26 cellular contexts compared by ENCODE assay signal in genomic region chr11:46359936-46360335, GRCh38. TPM values are rescaled to one million over a fixed set of nuclear protein-coding genes. Genes with fewer than 3 reads are reported as not detected.
A peak's percentile ranks its signal among the peaks of the same experiment; 100 is the strongest.
DNase-seq lines count a peak whose midpoint lies in the region; ATAC-seq and TF ChIP-seq lines count a peak whose summit lies in the region.
"Had no signal": no experiment of that assay in that cellular context is flagged by ENCODE, and none has a peak within 500 bp of the region (broad histone marks: within the 10 kb centered on the region; RNA-seq: fewer than 3 reads in every experiment).

No MANE protein-coding gene starts in this region.

- H3K36me3 ChIP-seq in KOPT-K1 (ENCODE audit: insufficient read depth, low read length) (peaks cover 37% of the 10 kb centered on the region), psoas muscle (ENCODE audit: insufficient read depth in 1 of 2, low read depth in 1 of 2) (no peaks in the 10 kb centered on the region)
- H3K36me3 ChIP-seq: ascending aorta had no signal

- peak overlapping the region in 1 of 2 donors; percentile 92 for H3K4me3 Mint-ChIP-seq in activated T-cell treated with anti-CD3 and anti-CD28 coated beads, Interleukin-2, amount 50 U/mL, for 72 hours
- no peak overlapping the region for H3K4me3 Mint-ChIP-seq in dendritic cell treated with granulocyte-macrophage colony-stimulating factor and Interleukin-4, amounts not matched to agents 40 ng/mL and 50 ng/mL, for 4 days

- H3K36me3 Mint-ChIP-seq in activated T-cell treated with anti-CD3 and anti-CD28 coated beads, Interleukin-2, amount 50 U/mL, for 72 hours (ENCODE audit: insufficient read depth in 2 of 2): peaks cover 0 to 2% of the 10 kb centered on the region in 2 donors
- peaks cover 35% of the 10 kb centered on the region for H3K36me3 Mint-ChIP-seq in dendritic cell treated with granulocyte-macrophage colony-stimulating factor and Interleukin-4, amounts not matched to agents 40 ng/mL and 50 ng/mL, for 4 days (ENCODE audit: low read depth)
- H3K36me3 Mint-ChIP-seq: activated naive CD4-positive, alpha-beta T cell treated with anti-CD3 and anti-CD28 coated beads, Interleukin-2, amount 50 U/mL, for 72 hours had no signal

- peak overlapping the region; percentile 100 for H3K27ac ChIP-seq in KOPT-K1 (ENCODE audit: low read depth, low read length, poor library complexity, severe bottlenecking)
- peak overlapping the region; percentile 98 for H3K27ac ChIP-seq in psoas muscle
- H3K27ac ChIP-seq in substantia nigra (ENCODE audit: low read depth, low read length, poor library complexity, severe bottlenecking): no peak overlapping the region
- H3K27ac ChIP-seq: A549 had no signal

- H3K27me3 ChIP-seq in psoas muscle (ENCODE audit: insufficient read depth in 3 of 3, low read length in 2 of 3): no peaks in the 10 kb centered on the region
- H3K27me3 ChIP-seq: ascending aorta, spleen, testis had no signal

- H3K27ac Mint-ChIP-seq in activated T-cell treated with anti-CD3 and anti-CD28 coated beads, Interleukin-2, amount 50 U/mL, for 72 hours: peak overlapping the region; percentile 63
- peak overlapping the region; percentile 91 for H3K27ac Mint-ChIP-seq in dendritic cell treated with granulocyte-macrophage colony-stimulating factor and Interleukin-4, amounts not matched to agents 40 ng/mL and 50 ng/mL, for 4 days

- H3K4me3 ChIP-seq in psoas muscle: no peak overlapping the region
- H3K4me3 ChIP-seq: A549, ascending aorta, HAP-1, testis had no signal

- 46 to 79% (median 50%) methylated on average over 1 of the region's 1 CpG for WGBS in psoas muscle, 3 donors

- H3K9me3 ChIP-seq in KOPT-K1 (ENCODE audit: insufficient read depth, low read length, poor library complexity, severe bottlenecking) (no peaks in the 10 kb centered on the region), psoas muscle (no peaks in the 10 kb centered on the region)
- H3K9me3 ChIP-seq: A549, ascending aorta, HAP-1, spleen, testis had no signal

- H3K27me3 Mint-ChIP-seq in activated T-cell treated with anti-CD3 and anti-CD28 coated beads, Interleukin-2, amount 50 U/mL, for 72 hours (ENCODE audit: low read depth): no peaks in the 10 kb centered on the region
- no peaks in the 10 kb centered on the region for H3K27me3 Mint-ChIP-seq in dendritic cell treated with granulocyte-macrophage colony-stimulating factor and Interleukin-4, amounts not matched to agents 40 ng/mL and 50 ng/mL, for 4 days
- H3K27me3 Mint-ChIP-seq: stimulated activated memory B cell treated with anti-CD40 and anti-IgM and Interleukin-4, amounts not matched to agents 10 μg/mL and 1 μg/mL and 100 μg/mL, for 72 hours had no signal

- H3K9me3 Mint-ChIP-seq in activated T-cell treated with anti-CD3 and anti-CD28 coated beads, Interleukin-2, amount 50 U/mL, for 72 hours: no peaks in the 10 kb centered on the region
- no peaks in the 10 kb centered on the region for H3K9me3 Mint-ChIP-seq in dendritic cell treated with granulocyte-macrophage colony-stimulating factor and Interleukin-4, amounts not matched to agents 40 ng/mL and 50 ng/mL, for 4 days
- H3K9me3 Mint-ChIP-seq: activated naive CD4-positive, alpha-beta T cell treated with anti-CD3 and anti-CD28 coated beads, Interleukin-2, amount 50 U/mL, for 72 hours; stimulated activated memory B cell treated with anti-CD40 and anti-IgM and Interleukin-4, amounts not matched to agents 10 μg/mL and 1 μg/mL and 100 μg/mL, for 72 hours had no signal

- intact Hi-C loops in dendritic cell treated with granulocyte-macrophage colony-stimulating factor and Interleukin-4, amounts not matched to agents 40 ng/mL and 50 ng/mL, for 4 days (cut with micrococcal nuclease): no loop called here
- intact Hi-C loops in psoas muscle (cut with DNase I): no loop called here

- no peak for DNase-seq in activated T-cell treated with anti-CD3 and anti-CD28 coated beads, Interleukin-2, amount 50 U/mL, for 72 hours
- DNase-seq in activated T-cell treated with anti-CD3 and anti-CD28 coated beads, Interleukin-2, amount 50 U/mL, for 48 hours: no peak
- DNase-seq in psoas muscle: no peak
- DNase-seq in NCI-H1417 treated with DMSO at 0.1 percent for 48 hours (lab: John Stamatoyannopoulos, UW): no peak
- DNase-seq in NCI-H446 (lab: John Stamatoyannopoulos, UW): no peak
- no peak for DNase-seq in substantia nigra (lab: John Stamatoyannopoulos, UW)
- DNase-seq: activated CD4-positive, CD25-positive, alpha-beta regulatory T cell treated with anti-CD3 and anti-CD28 coated beads, Interleukin-2, amount 50 U/mL, for 72 hours; left colon; mesenchymal stem cell; NCI-H1105 treated with DMSO at 0.1 percent for 48 hours; NCI-H2081; NCI-H226; PC-3; SIG-M5; spleen; stimulated activated CD4-positive, alpha-beta T cell treated with anti-CD3 and anti-CD28 coated beads, Interleukin-2, amount 100 ng/mL, for 48 hours; testis had no signal

- TF ChIP-seq CTCF in psoas muscle (IDR thresholded peaks at IDR 0.05): no peak

- peaks cover 51% of the 10 kb centered on the region for H3K4me1 Mint-ChIP-seq in activated T-cell treated with anti-CD3 and anti-CD28 coated beads, Interleukin-2, amount 50 U/mL, for 72 hours (ENCODE audit: low read depth)
- H3K4me1 Mint-ChIP-seq in dendritic cell treated with granulocyte-macrophage colony-stimulating factor and Interleukin-4, amounts not matched to agents 40 ng/mL and 50 ng/mL, for 4 days (ENCODE audit: low read depth): peaks cover 76% of the 10 kb centered on the region

- H3K4me1 ChIP-seq in psoas muscle: peaks cover 31% of the 10 kb centered on the region
- H3K4me1 ChIP-seq: HAP-1 had no signal

- ATAC-seq in activated T-cell treated with anti-CD3 and anti-CD28 coated beads, Interleukin-2, amount 50 U/mL, for 72 hours (replicated peaks in 1 of 2): no peak
- no peak for ATAC-seq in psoas muscle
- ATAC-seq: A549; activated naive CD4-positive, alpha-beta T cell treated with anti-CD3 and anti-CD28 coated beads, Interleukin-2, amount 50 U/mL, for 72 hours; left colon; PC-3 had no signal

RNA-seq across cellular contexts. Expression of gene DGKZ, which starts 12.7 kb away (rescaled TPM):
- 10 to 100 TPM; 84.2 to 94.0 TPM for total RNA-seq in activated T-cell treated with anti-CD3 and anti-CD28 coated beads, Interleukin-2, amount 50 U/mL, for 72 hours
- total RNA-seq in psoas muscle: 100 to 1,000 TPM in 1 of 4 donors, 10 to 100 TPM in 3; 90.2 to 138 (median 96.2) TPM
- 10 to 100 TPM; 57.7 to 85.4 (median 62.0) TPM for polyA plus RNA-seq in psoas muscle

RNA-seq across cellular contexts. Expression of gene MDK, which starts 21.5 kb away (rescaled TPM):
- total RNA-seq in activated T-cell treated with anti-CD3 and anti-CD28 coated beads, Interleukin-2, amount 50 U/mL, for 72 hours: 10 to 100 TPM; 11.9 to 12.8 TPM
- total RNA-seq in psoas muscle: 1 to 10 TPM; 1.4 to 6.3 (median 2.4) TPM
- 1 to 10 TPM; 1.2 to 2.0 (median 1.8) TPM for polyA plus RNA-seq in psoas muscle

RNA-seq across cellular contexts. Expression of gene CHRM4, which starts 31.6 kb away (rescaled TPM):
- total RNA-seq in activated T-cell treated with anti-CD3 and anti-CD28 coated beads, Interleukin-2, amount 50 U/mL, for 72 hours: under 1 TPM; 0.26 to 0.63 TPM
- not detected for total RNA-seq in psoas muscle
- not detected for polyA plus RNA-seq in psoas muscle
- total RNA-seq: activated CD8-positive, alpha-beta memory T cell treated with anti-CD3 and anti-CD28 coated beads for 36 hours; ascending aorta; PC-3; renal cortical epithelial cell had no signal
